In genomic region chr20:58944610-58945009, GRCh38 we compare ENCODE assay signal across 20 cellular contexts.
"Had no signal": no experiment of that assay in that cellular context is flagged by ENCODE, and none has a peak within 500 bp of the region (broad histone marks: within the 10 kb centered on the region; RNA-seq: fewer than 3 reads in every experiment).

No MANE protein-coding gene starts in this region.

- H3K27ac ChIP-seq: epithelial cell of prostate, transverse colon had no signal

- H3K36me3 ChIP-seq: transverse colon had no signal

- DNase-seq: activated CD4-positive, alpha-beta T cell treated with anti-CD3 and anti-CD28 coated beads, Interleukin-2, amount 10 ng/mL, durations not matched to agents 24 days and 14 days; activated CD8-positive, alpha-beta T cell treated with anti-CD3 and anti-CD28 coated beads, Interleukin-2, amount 10 ng/mL, durations not matched to agents 7 days and 5 days; activated naive CD4-positive, alpha-beta T cell treated with anti-CD3 and anti-CD28 coated beads for 36 hours; activated T-cell treated with anti-CD3 and anti-CD28 coated beads, Interleukin-2, amount 50 U/mL, for 4 hours; caudate nucleus; foreskin fibroblast; left colon; mammary epithelial cell; posterior cingulate gyrus; retina; stimulated activated CD4-positive, alpha-beta T cell treated with anti-CD3 and anti-CD28 coated beads, Interleukin-12 subunit alpha, Interleukin-12 subunit beta, amount 100 ng/mL, for 4 hours; stimulated activated CD4-positive, alpha-beta T cell treated with anti-CD3 and anti-CD28 coated beads, Interleukin-1b, Interleukin-23, amount 100 ng/mL, for 48 hours; stimulated activated naive CD8-positive, alpha-beta T cell treated with anti-CD3 and anti-CD28 coated beads, Interleukin-15, Interleukin-2, amounts not matched to agents 100 U/mL and 50 U/mL, for 24 hours; substantia nigra; T-helper 1 cell; T-helper 9 cell; transverse colon had no signal

- H3K27me3 ChIP-seq: transverse colon had no signal

- H3K4me1 ChIP-seq: transverse colon had no signal

- H3K9me3 Mint-ChIP-seq: activated CD4-positive, alpha-beta T cell treated with anti-CD3 and anti-CD28 coated beads, Interleukin-2, amount 10 ng/mL, durations not matched to agents 24 days and 14 days; activated naive CD4-positive, alpha-beta T cell treated with anti-CD3 and anti-CD28 coated beads for 36 hours; activated T-cell treated with anti-CD3 and anti-CD28 coated beads, Interleukin-2, amount 50 U/mL, for 4 hours; brain; nephron had no signal

- H3K27me3 Mint-ChIP-seq: brain had no signal

- H3K27ac Mint-ChIP-seq: activated CD4-positive, alpha-beta T cell treated with anti-CD3 and anti-CD28 coated beads, Interleukin-2, amount 10 ng/mL, durations not matched to agents 24 days and 14 days; activated CD8-positive, alpha-beta T cell treated with anti-CD3 and anti-CD28 coated beads, Interleukin-2, amount 10 ng/mL, durations not matched to agents 7 days and 5 days; activated naive CD4-positive, alpha-beta T cell treated with anti-CD3 and anti-CD28 coated beads for 36 hours; brain; nephron had no signal

- H3K4me3 Mint-ChIP-seq: activated CD4-positive, alpha-beta T cell treated with anti-CD3 and anti-CD28 coated beads, Interleukin-2, amount 10 ng/mL, durations not matched to agents 24 days and 14 days; activated CD8-positive, alpha-beta T cell treated with anti-CD3 and anti-CD28 coated beads, Interleukin-2, amount 10 ng/mL, durations not matched to agents 7 days and 5 days; activated naive CD4-positive, alpha-beta T cell treated with anti-CD3 and anti-CD28 coated beads for 36 hours; activated T-cell treated with anti-CD3 and anti-CD28 coated beads, Interleukin-2, amount 50 U/mL, for 4 hours; brain; nephron had no signal

- ATAC-seq: activated CD8-positive, alpha-beta T cell treated with anti-CD3 and anti-CD28 coated beads, Interleukin-2, amount 10 ng/mL, durations not matched to agents 7 days and 5 days; activated T-cell treated with anti-CD3 and anti-CD28 coated beads, Interleukin-2, amount 50 U/mL, for 4 hours; left colon; stimulated activated naive CD8-positive, alpha-beta T cell treated with anti-CD3 and anti-CD28 coated beads, Interleukin-15, Interleukin-2, amounts not matched to agents 100 U/mL and 50 U/mL, for 24 hours had no signal

- H3K9me3 ChIP-seq: transverse colon had no signal

- H3K4me3 ChIP-seq: transverse colon had no signal

- H3K4me1 Mint-ChIP-seq: activated CD4-positive, alpha-beta T cell treated with anti-CD3 and anti-CD28 coated beads, Interleukin-2, amount 10 ng/mL, durations not matched to agents 24 days and 14 days; nephron had no signal

- H3K36me3 Mint-ChIP-seq: brain had no signal
